ENCODE assay signal across 1 cellular context in the genomic region with DNA sequence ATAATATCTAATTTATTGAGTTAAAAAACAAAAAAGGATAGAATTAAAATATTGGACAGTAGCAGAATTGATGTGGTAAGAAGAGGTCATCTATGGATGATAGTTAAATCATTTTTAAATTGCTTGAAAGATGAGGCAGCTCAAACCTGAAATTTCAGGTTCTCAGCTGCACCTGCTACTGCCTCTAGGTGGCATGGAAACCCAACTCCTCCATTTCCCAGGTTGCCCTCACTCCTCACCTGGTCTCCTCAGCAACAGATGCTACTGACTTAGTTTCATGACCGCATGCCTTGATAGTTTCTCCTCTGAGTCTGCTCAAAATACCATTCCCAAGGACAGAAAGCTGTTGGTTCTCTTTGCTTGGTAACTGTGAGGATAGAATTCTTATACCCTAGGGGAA.
TF ChIP-seq lines count a peak whose summit lies in the region.

No MANE protein-coding gene starts in this region.

TF ChIP-seq in H1, 55 proteins besides CTCF, POLR2A, EP300 and RAD21:
- TF ChIP-seq EZH2 (IDR thresholded peaks at IDR 0.05; ENCODE audit: low read depth, low read length, severe bottlenecking) (no peak), GTF2F1 (IDR thresholded peaks at IDR 0.05; ENCODE audit: borderline replicate concordance, low read depth, low read length) (no peak), PHF8 (conservative IDR thresholded peaks at IDR 0.05; ENCODE audit: low read depth, low read length) (no peak), JUND (IDR thresholded peaks at IDR 0.05; ENCODE audit: low read length) (no peak), CBX5 (IDR thresholded peaks at IDR 0.05; ENCODE audit: low read depth, low read length) (no peak), TEAD4 (IDR thresholded peaks at IDR 0.05; ENCODE audit: low read depth, low read length) (no peak), SIRT6 (IDR thresholded peaks at IDR 0.05; ENCODE audit: low read length) (no peak), CEBPB (IDR thresholded peaks at IDR 0.05; ENCODE audit: low read depth, low read length) (no peak), SIX5 (IDR thresholded peaks at IDR 0.05; ENCODE audit: low read depth, low read length) (no peak), CBX8 (IDR thresholded peaks at IDR 0.05; ENCODE audit: borderline replicate concordance, low read depth, low read length) (no peak), NRF1 (IDR thresholded peaks at IDR 0.05; ENCODE audit: low read depth, low read length) (no peak), KDM5A (IDR thresholded peaks at IDR 0.05; ENCODE audit: low read length) (no peak), TAF7 (optimal IDR thresholded peaks at IDR 0.05; ENCODE audit: borderline replicate concordance, low read depth, low read length) (no peak), BCL11A (IDR thresholded peaks at IDR 0.05; ENCODE audit: low read depth in 2 of 2, low read length in 2 of 2) (no peak)
- TF ChIP-seq, protein P1, sequence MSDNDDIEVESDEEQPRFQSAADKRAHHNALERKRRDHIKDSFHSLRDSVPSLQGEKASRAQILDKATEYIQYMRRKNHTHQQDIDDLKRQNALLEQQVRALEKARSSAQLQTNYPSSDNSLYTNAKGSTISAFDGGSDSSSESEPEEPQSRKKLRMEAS (IDR thresholded peaks at IDR 0.05) = no peak
- TF ChIP-seq, protein P2, sequence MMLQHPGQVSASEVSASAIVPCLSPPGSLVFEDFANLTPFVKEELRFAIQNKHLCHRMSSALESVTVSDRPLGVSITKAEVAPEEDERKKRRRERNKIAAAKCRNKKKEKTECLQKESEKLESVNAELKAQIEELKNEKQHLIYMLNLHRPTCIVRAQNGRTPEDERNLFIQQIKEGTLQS (IDR thresholded peaks at IDR 0.05; ENCODE audit: insufficient read depth, low read depth, low read length) = no peak
- TF ChIP-seq, protein P3, sequence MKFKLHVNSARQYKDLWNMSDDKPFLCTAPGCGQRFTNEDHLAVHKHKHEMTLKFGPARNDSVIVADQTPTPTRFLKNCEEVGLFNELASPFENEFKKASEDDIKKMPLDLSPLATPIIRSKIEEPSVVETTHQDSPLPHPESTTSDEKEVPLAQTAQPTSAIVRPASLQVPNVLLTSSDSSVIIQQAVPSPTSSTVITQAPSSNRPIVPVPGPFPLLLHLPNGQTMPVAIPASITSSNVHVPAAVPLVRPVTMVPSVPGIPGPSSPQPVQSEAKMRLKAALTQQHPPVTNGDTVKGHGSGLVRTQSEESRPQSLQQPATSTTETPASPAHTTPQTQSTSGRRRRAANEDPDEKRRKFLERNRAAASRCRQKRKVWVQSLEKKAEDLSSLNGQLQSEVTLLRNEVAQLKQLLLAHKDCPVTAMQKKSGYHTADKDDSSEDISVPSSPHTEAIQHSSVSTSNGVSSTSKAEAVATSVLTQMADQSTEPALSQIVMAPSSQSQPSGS (IDR thresholded peaks at IDR 0.05; ENCODE audit: low read length) = no peak
- TF ChIP-seq, protein P4, sequence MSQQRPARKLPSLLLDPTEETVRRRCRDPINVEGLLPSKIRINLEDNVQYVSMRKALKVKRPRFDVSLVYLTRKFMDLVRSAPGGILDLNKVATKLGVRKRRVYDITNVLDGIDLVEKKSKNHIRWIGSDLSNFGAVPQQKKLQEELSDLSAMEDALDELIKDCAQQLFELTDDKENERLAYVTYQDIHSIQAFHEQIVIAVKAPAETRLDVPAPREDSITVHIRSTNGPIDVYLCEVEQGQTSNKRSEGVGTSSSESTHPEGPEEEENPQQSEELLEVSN (IDR thresholded peaks at IDR 0.05) = no peak
